ENCODE assay signal across 8 cellular contexts in the genomic region with DNA sequence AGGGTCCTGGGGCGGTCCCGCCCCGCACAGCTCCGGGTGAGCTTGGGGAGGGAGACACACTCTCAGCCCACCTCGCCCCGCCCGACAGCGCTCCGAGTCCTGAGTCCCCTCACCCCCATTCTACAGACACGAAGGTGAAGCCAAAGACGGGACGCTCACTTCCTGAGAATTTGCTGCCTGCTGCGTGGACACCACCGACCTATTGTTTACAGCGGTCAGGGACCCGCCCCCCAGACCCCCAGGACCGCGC. TPM values are rescaled to one million over a fixed set of nuclear protein-coding genes. Genes with fewer than 3 reads are reported as not detected.
DNase-seq lines count a peak whose midpoint lies in the region; ATAC-seq and TF ChIP-seq lines count a peak whose summit lies in the region.

No MANE protein-coding gene starts in this region.

- peak overlapping the region; percentile 79 for H3K27ac ChIP-seq in 22Rv1
- H3K27ac ChIP-seq in hepatocyte = peak overlapping the region; percentile 95

- no peaks in the 10 kb centered on the region for H3K36me3 ChIP-seq in hepatocyte (replicated peaks; ENCODE audit: insufficient read depth, low read depth)

- H3K9me2 ChIP-seq in hepatocyte (replicated peaks; ENCODE audit: insufficient read depth) = no peaks in the 10 kb centered on the region

- peak overlapping the region; percentile 79 for H3K4me2 ChIP-seq in hepatocyte

- no peak for DNase-seq in activated CD8-positive, alpha-beta T cell treated with anti-CD3 and anti-CD28 coated beads, Interleukin-2, amount 10 ng/mL, durations not matched to agents 7 days and 5 days
- DNase-seq in hepatocyte (ENCODE audit: low spot score) = peak; percentile 34
- DNase-seq in stimulated activated CD8-positive, alpha-beta memory T cell treated with anti-CD3 and anti-CD28 coated beads, Interleukin-4, amount 100 ng/mL, for 48 hours = peak; percentile 45
- DNase-seq in epidermal melanocyte (ENCODE audit: insufficient read length, low spot score) = no peak
- DNase-seq in mesenteric fat pad (ENCODE audit: low spot score) = no peak
- DNase-seq in DMS53 treated with DMSO at 0.1 percent for 48 hours (lab: John Stamatoyannopoulos, UW; ENCODE audit: unreplicated experiment) = no peak

- peak overlapping the region; percentile 100 for H3K4me3 Mint-ChIP-seq in activated CD8-positive, alpha-beta T cell treated with anti-CD3 and anti-CD28 coated beads, Interleukin-2, amount 10 ng/mL, durations not matched to agents 7 days and 5 days

- POLR2A ChIA-PET in activated CD8-positive, alpha-beta T cell treated with anti-CD3 and anti-CD28 coated beads, Interleukin-2, amount 10 ng/mL, durations not matched to agents 7 days and 5 days (lab: Charles Lee) = interaction anchor here (0.5 to 2.2 kb wide), 3 partner anchors 160 to 212 kb away, joined by 3 to 8 read pairs (median 7); a partner anchor contains a TSS

- no peak for TF ChIP-seq CTCF in 22Rv1 (IDR thresholded peaks at IDR 0.05)
- TF ChIP-seq CTCF in hepatocyte (IDR thresholded peaks at IDR 0.05; ENCODE audit: poor library complexity) = no peak

- peak; percentile 11 for ATAC-seq in GM21723 (IDR thresholded peaks at IDR 0.05; ENCODE audit: unreplicated experiment)
- no peak for ATAC-seq in activated CD8-positive, alpha-beta T cell treated with anti-CD3 and anti-CD28 coated beads, Interleukin-2, amount 10 ng/mL, durations not matched to agents 7 days and 5 days

- no peaks in the 10 kb centered on the region for H4K20me1 ChIP-seq in hepatocyte (ENCODE audit: insufficient read depth, poor library complexity, severe bottlenecking)

- peaks cover 27% of the 10 kb centered on the region for H3K4me1 Mint-ChIP-seq in activated CD8-positive, alpha-beta T cell treated with anti-CD3 and anti-CD28 coated beads, Interleukin-2, amount 10 ng/mL, durations not matched to agents 7 days and 5 days (ENCODE audit: low read depth)

- 3% methylated on average over 7 of the region's 18 CpGs for WGBS in hepatocyte (ENCODE audit: low lambda C conversion rate, missing lambda C conversion rate)

- H3K79me2 ChIP-seq in hepatocyte = peaks cover 38% of the 10 kb centered on the region

- peaks cover 5% of the 10 kb centered on the region for H3K4me1 ChIP-seq in hepatocyte (ENCODE audit: insufficient read depth)

- H3K27me3 Mint-ChIP-seq in activated CD8-positive, alpha-beta T cell treated with anti-CD3 and anti-CD28 coated beads, Interleukin-2, amount 10 ng/mL, durations not matched to agents 7 days and 5 days (ENCODE audit: low read depth) = peaks cover 2% of the 10 kb centered on the region

- peak overlapping the region; percentile 53 for H3K4me3 ChIP-seq in hepatocyte

- peak overlapping the region; percentile 74 for H2AFZ ChIP-seq in hepatocyte

- no peaks in the 10 kb centered on the region for H3K27me3 ChIP-seq in hepatocyte

- peaks cover 38% of the 10 kb centered on the region for H3K9me3 Mint-ChIP-seq in activated CD8-positive, alpha-beta T cell treated with anti-CD3 and anti-CD28 coated beads, Interleukin-2, amount 10 ng/mL, durations not matched to agents 7 days and 5 days (ENCODE audit: insufficient read depth)

- H3K36me3 Mint-ChIP-seq in activated CD8-positive, alpha-beta T cell treated with anti-CD3 and anti-CD28 coated beads, Interleukin-2, amount 10 ng/mL, durations not matched to agents 7 days and 5 days (ENCODE audit: low read depth) = peaks cover 48% of the 10 kb centered on the region

- H3K27ac Mint-ChIP-seq in activated CD8-positive, alpha-beta T cell treated with anti-CD3 and anti-CD28 coated beads, Interleukin-2, amount 10 ng/mL, durations not matched to agents 7 days and 5 days = peak overlapping the region; percentile 100

- CTCF ChIA-PET in activated CD8-positive, alpha-beta T cell treated with anti-CD3 and anti-CD28 coated beads, Interleukin-2, amount 10 ng/mL, durations not matched to agents 7 days and 5 days (lab: Charles Lee) = no interaction called here

- peaks cover 16% of the 10 kb centered on the region for H3K9me3 ChIP-seq in hepatocyte (ENCODE audit: low read depth)

RNA-seq across cellular contexts. Expression of a gene that starts 0.8 kb away (rescaled TPM):
- 10 to 100 TPM; 30.1 to 31.5 TPM for total RNA-seq in activated CD8-positive, alpha-beta T cell treated with anti-CD3 and anti-CD28 coated beads, Interleukin-2, amount 10 ng/mL, durations not matched to agents 7 days and 5 days
- total RNA-seq in hepatocyte (12.8 and 20.3 TPM in 2 replicates), mesenteric fat pad (18.8 TPM)
- 3.7 and 7.4 TPM in 2 replicates for polyA plus RNA-seq in hepatocyte

RNA-seq across cellular contexts. Expression of a gene that starts 31.5 kb away (rescaled TPM):
- not detected for total RNA-seq in activated CD8-positive, alpha-beta T cell treated with anti-CD3 and anti-CD28 coated beads, Interleukin-2, amount 10 ng/mL, durations not matched to agents 7 days and 5 days
- total RNA-seq in hepatocyte = not detected in 2 replicates
- polyA plus RNA-seq in hepatocyte = not detected in 2 replicates
- 0.16 TPM for total RNA-seq in mesenteric fat pad

Comparison
In these comparisons a context has a peak if more than half of its experiments do, and no peak if none do; other contexts are left out.
1. DNase-seq: peak in hepatocyte (single experiment) and stimulated activated CD8-positive, alpha-beta memory T cell treated with anti-CD3 and anti-CD28 coated beads, Interleukin-4, amount 100 ng/mL, for 48 hours (single experiment); none in activated CD8-positive, alpha-beta T cell treated with anti-CD3 and anti-CD28 coated beads, Interleukin-2, amount 10 ng/mL, durations not matched to agents 7 days and 5 days (single experiment), epidermal melanocyte (single experiment), mesenteric fat pad (single experiment) and DMS53 treated with DMSO at 0.1 percent for 48 hours (single experiment).